8 cellular contexts compared by ENCODE assay signal in the genomic region with DNA sequence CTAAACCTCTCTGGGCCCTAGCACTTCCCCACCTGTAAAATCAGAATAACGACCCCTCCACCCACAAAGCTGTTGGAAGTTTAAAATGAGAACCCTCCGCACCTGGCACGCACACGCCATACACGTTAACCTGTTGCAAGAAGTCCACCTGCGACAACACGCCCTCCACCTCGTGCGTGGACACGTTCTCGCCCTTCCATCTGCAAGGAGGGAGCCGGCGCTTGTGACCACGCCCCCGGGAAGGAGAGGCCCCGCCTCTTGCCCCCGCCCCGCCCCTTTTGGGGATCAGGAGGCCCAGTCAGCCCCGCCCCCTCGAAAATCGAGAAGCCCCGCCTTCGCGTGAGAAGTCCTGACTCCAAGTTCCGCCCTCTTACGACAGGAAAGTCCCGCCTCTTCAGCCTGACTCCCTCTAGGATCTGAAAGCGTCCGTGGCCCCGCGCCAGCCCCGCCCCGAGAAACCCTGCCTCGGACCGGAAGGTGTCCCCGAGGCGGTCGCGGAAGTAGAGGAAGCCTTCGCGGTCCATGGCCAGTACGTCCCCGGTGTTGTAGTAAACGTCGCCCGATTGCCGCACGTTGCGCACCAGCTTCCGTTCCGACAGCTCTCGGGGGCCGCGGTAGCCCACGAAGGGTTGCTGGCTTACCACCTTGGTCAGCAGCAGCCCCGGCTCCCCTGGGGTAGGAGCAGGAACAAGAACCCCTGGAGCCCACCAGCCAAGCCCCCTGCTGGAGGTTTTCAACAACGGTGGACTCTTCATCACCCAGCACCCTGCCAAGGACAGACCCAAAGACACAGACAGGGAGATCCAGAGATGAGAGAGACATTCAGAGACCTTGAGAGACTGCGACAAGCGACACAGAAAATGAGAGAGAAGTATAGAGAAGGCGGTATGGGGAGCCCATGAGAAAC.
DNase-seq lines count a peak whose midpoint lies in the region; ATAC-seq and TF ChIP-seq lines count a peak whose summit lies in the region.

No MANE protein-coding gene starts in this region.

- peak; percentile 41 for TF ChIP-seq CTCF in AG09319 (IDR thresholded peaks at IDR 0.05; ENCODE audit: low read depth, low read length)

- ATAC-seq in GM18909 (IDR thresholded peaks at IDR 0.05; ENCODE audit: poor library complexity, unreplicated experiment) (peak; percentile 91), HG03159 (IDR thresholded peaks at IDR 0.05; ENCODE audit: unreplicated experiment) (peak; percentile 93)

- DNase-seq in AG09319 (ENCODE audit: extremely low read depth, low read depth) (peak; percentile 98), NCI-H2227 treated with DMSO at 0.1 percent for 48 hours (lab: John Stamatoyannopoulos, UW) (peak; percentile 100), iris pigment epithelial cell (ENCODE audit: low read depth) (peak; percentile 99)
- DNase-seq in activated CD4-positive, CD25-positive, alpha-beta regulatory T cell (lab: John Stamatoyannopoulos, UW) = peak; percentile 85 to 98 (median 91)
- DNase-seq in central memory CD4-positive, alpha-beta T cell = peak; percentile 88
- DNase-seq in stimulated activated CD4-positive, alpha-beta T cell treated with anti-CD3 and anti-CD28 coated beads, Interleukin-12 subunit alpha, Interleukin-12 subunit beta, amount 100 ng/mL, for 24 hours (ENCODE audit: low read depth in 2 of 2) = peak; percentile 96 to 100

Comparison
In these comparisons a context has a peak if more than half of its experiments do, and no peak if none do; other contexts are left out.
1. Peak in every context shown above with its lines: DNase-seq and ATAC-seq.